11 cellular contexts compared by ENCODE assay signal in the genomic region with DNA sequence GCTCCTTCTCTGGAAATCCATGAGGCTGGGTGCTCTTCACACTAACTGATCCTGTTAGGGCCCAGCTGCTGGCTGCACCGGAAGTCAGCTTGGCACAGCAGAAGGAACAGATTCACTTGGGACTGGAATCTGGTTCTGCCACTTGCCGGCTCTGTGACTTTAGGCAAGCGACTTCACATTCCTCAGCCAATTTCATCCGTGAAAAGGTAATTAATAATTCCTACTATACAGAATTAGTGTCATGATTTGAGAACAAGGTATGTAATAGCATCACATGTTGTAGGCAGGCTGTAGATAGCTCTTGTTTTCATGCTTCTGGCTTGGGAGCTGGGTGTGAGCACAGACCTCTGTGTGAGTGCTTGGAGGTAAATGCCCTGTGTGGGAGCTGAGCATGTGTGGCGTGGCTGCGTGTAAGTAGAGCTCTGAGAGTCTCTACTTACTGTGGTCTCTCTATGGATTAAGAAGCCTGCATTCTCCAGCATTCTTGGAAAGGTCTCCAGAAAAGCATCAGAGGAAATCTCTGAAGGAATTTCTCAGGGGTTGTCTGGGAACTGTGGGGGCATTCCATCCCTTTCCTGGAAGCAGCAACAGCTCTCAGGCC. TPM values are rescaled to one million over a fixed set of nuclear protein-coding genes. Genes with fewer than 3 reads are reported as not detected.
A peak's percentile ranks its signal among the peaks of the same experiment; 100 is the strongest.
DNase-seq lines count a peak whose midpoint lies in the region; ATAC-seq and TF ChIP-seq lines count a peak whose summit lies in the region.
"Had no signal": no experiment of that assay in that cellular context is flagged by ENCODE, and none has a peak within 500 bp of the region (broad histone marks: within the 10 kb centered on the region; RNA-seq: fewer than 3 reads in every experiment).

No MANE protein-coding gene starts in this region.

- H4K91ac ChIP-seq in mesenchymal stem cell (ENCODE audit: low read length): no peak overlapping the region

- H3K4me2 ChIP-seq in mesenchymal stem cell (ENCODE audit: low read length, poor library complexity, severe bottlenecking): no peak overlapping the region

- no peak overlapping the region for H2BK15ac ChIP-seq in mesenchymal stem cell (ENCODE audit: low read depth, poor library complexity, severe bottlenecking)

- DNase-seq in AG08396 (ENCODE audit: low spot score) (peak; percentile 40), LNCaP clone FGC (ENCODE audit: low read depth) (peak; percentile 55), MCF 10A (ENCODE audit: unreplicated experiment) (no peak), mesenchymal stem cell (no peak), foreskin melanocyte (no peak), heart left ventricle (no peak)
- DNase-seq in stimulated activated CD4-positive, alpha-beta T cell treated with anti-CD3 and anti-CD28 coated beads, Interleukin-1b, Interleukin-23, amount 100 ng/mL, for 48 hours: no peak
- DNase-seq: Karpas-422; stimulated activated naive CD4-positive, alpha-beta T cell treated with Interleukin-2 at 50 U/mL for 16 hours had no signal

- H3K36me3 Mint-ChIP-seq in MCF 10A (ENCODE audit: insufficient read depth, unreplicated experiment): no peaks in the 10 kb centered on the region

- no peaks in the 10 kb centered on the region for H3K79me1 ChIP-seq in mesenchymal stem cell (replicated peaks; ENCODE audit: low read length, poor library complexity, severe bottlenecking)

- intact Hi-C loops in MCF 10A (cut with micrococcal nuclease): no loop called here
- intact Hi-C loops in heart left ventricle (cut with DNase I): no loop called here

- no peaks in the 10 kb centered on the region for H3K36me3 ChIP-seq in mesenchymal stem cell (ENCODE audit: control insufficient read depth in 1 of 2, insufficient read depth in 2 of 2, low read depth in 1 of 2, low read length in 2 of 2)
- no peaks in the 10 kb centered on the region for H3K36me3 ChIP-seq in heart left ventricle

- no peak overlapping the region for H2AFZ ChIP-seq in mesenchymal stem cell (ENCODE audit: low read depth, low read length)

- no peak overlapping the region for H3K14ac ChIP-seq in mesenchymal stem cell (ENCODE audit: low read length in 2 of 2)

- H3K4me1 ChIP-seq in mesenchymal stem cell (ENCODE audit: control insufficient read depth, insufficient read depth, low read depth, low read length) (peaks cover 7% of the 10 kb centered on the region), heart left ventricle (peaks cover 0 to 7% (median 0%) of the 10 kb centered on the region in 12 donors)

- H3K4me3 Mint-ChIP-seq in MCF 10A (ENCODE audit: unreplicated experiment): peak overlapping the region; percentile 41
- H3K4me3 Mint-ChIP-seq: B cell had no signal

- 69% methylated on average over 4 of the region's 6 CpGs for WGBS in mesenchymal stem cell
- WGBS in heart left ventricle, 4 donors: 38 to 54% (median 47%) methylated on average over 4 to 6 of the region's 6 CpGs

- peak overlapping the region; percentile 22 for H3K9ac ChIP-seq in mesenchymal stem cell (ENCODE audit: low read length)

- H2BK12ac ChIP-seq in mesenchymal stem cell (ENCODE audit: low read length in 2 of 2): peak overlapping the region in 1 of 2 experiments; percentile 2

- H3K27me3 Mint-ChIP-seq in MCF 10A (ENCODE audit: insufficient read depth, unreplicated experiment): no peaks in the 10 kb centered on the region

- peak overlapping the region; percentile 82 for H3K27ac Mint-ChIP-seq in MCF 10A (ENCODE audit: low read depth, unreplicated experiment)
- H3K27ac Mint-ChIP-seq: B cell had no signal

- POLR2A ChIA-PET in MCF 10A (lab: Yijun Ruan, JAX): interaction anchor here (0.5 to 2.3 kb wide), 11 partner anchors 13 to 1137 kb away, joined by 3 to 17 read pairs (median 4); a partner anchor contains a TSS

- TSS peak; percentile 65 for BruUV-seq in MCF 10A (replicated peaks; lab: Mats Ljungman, UMichigan)

- ATAC-seq in GM18868 (IDR thresholded peaks at IDR 0.05; ENCODE audit: unreplicated experiment) (no peak), heart left ventricle (no peak)

- H4K8ac ChIP-seq in mesenchymal stem cell (ENCODE audit: low read length): peak overlapping the region; percentile 83

- no peak overlapping the region for H2BK120ac ChIP-seq in mesenchymal stem cell (ENCODE audit: low read depth, low read length)

- peak overlapping the region; percentile 31 for H3K27ac ChIP-seq in mesenchymal stem cell (ENCODE audit: low read length, poor library complexity, severe bottlenecking)
- H3K27ac ChIP-seq in heart left ventricle: peak overlapping the region in 1 of 12 donors; percentile 20

- H3K9me3 ChIP-seq in mesenchymal stem cell (ENCODE audit: control insufficient read depth, low read length) (no peaks in the 10 kb centered on the region), heart left ventricle (peaks cover 0 to 1% (median 0%) of the 10 kb centered on the region in 12 donors)

- H2AK5ac ChIP-seq in mesenchymal stem cell (ENCODE audit: low read length, severe bottlenecking): no peak overlapping the region

- CTCF ChIA-PET in MCF 10A (lab: Yijun Ruan, JAX): interaction anchor here (0.6 to 5.6 kb wide), 11 partner anchors 9 to 368 kb away, joined by 3 to 44 read pairs (median 4); a partner anchor contains a TSS

- peak overlapping the region in 1 of 2 experiments; percentile 38 for H3K4ac ChIP-seq in mesenchymal stem cell (ENCODE audit: low read depth in 1 of 2, low read length in 2 of 2)

- no peak overlapping the region for H2BK5ac ChIP-seq in mesenchymal stem cell (ENCODE audit: low read depth, low read length, poor library complexity, severe bottlenecking)

- no peak for TF ChIP-seq POLR2A in heart left ventricle (IDR thresholded peaks at IDR 0.05)

- H3K9me3 Mint-ChIP-seq in MCF 10A (ENCODE audit: unreplicated experiment): peaks cover 7% of the 10 kb centered on the region

- peaks cover 32% of the 10 kb centered on the region for H3K4me1 Mint-ChIP-seq in MCF 10A (ENCODE audit: insufficient read depth, unreplicated experiment)
- H3K4me1 Mint-ChIP-seq: B cell had no signal

- H3K4me3 ChIP-seq in LNCaP clone FGC (ENCODE audit: low read depth, low read length) (0 out of 2 replicates have a peak overlapping the region, but pooled peaks have one; percentile 5), mesenchymal stem cell (ENCODE audit: insufficient read depth in 1 of 2, low read depth in 1 of 2, low read length in 2 of 2) (no peak overlapping the region), heart left ventricle (no peak overlapping the region)

- H3K18ac ChIP-seq in mesenchymal stem cell (ENCODE audit: low read depth in 1 of 2, low read length in 2 of 2): peak overlapping the region in 1 of 2 experiments; percentile 71

- no peak for TF ChIP-seq CTCF in LNCaP clone FGC (IDR thresholded peaks at IDR 0.05; ENCODE audit: control insufficient read depth, extremely low read depth, insufficient read depth)
- TF ChIP-seq CTCF in MCF 10A (IDR thresholded peaks at IDR 0.05; ENCODE audit: unreplicated experiment): no peak
- TF ChIP-seq CTCF in heart left ventricle (IDR thresholded peaks at IDR 0.05): no peak

- H3K23ac ChIP-seq in mesenchymal stem cell (ENCODE audit: low read length in 2 of 2): no peak overlapping the region

- H3K27me3 ChIP-seq in mesenchymal stem cell (ENCODE audit: control insufficient read depth in 1 of 2, insufficient read depth in 1 of 2, low read length in 2 of 2): peaks cover 0 to 2% of the 10 kb centered on the region in 2 experiments
- peaks cover 0 to 6% (median 0%) of the 10 kb centered on the region in 9 donors for H3K27me3 ChIP-seq in heart left ventricle

RNA-seq across cellular contexts. Expression of a gene that starts 47.5 kb away (rescaled TPM):
- total RNA-seq in MCF 10A (2022) (0.88 and 1.5 TPM in 2 replicates), heart left ventricle (10 to 100 TPM in 3 of 9 donors, 1 to 10 TPM in 6; 4.2 to 11.5 (median 8.3) TPM)
- polyA plus RNA-seq in mesenchymal stem cell (2013, experiment 1 of 2): 0.90 TPM
- 0.93 TPM for polyA plus RNA-seq in mesenchymal stem cell (2013, experiment 2 of 2)
- 1 to 10 TPM; 1.8 to 6.9 TPM for polyA plus RNA-seq in heart left ventricle

RNA-seq across cellular contexts. Expression of a gene that starts 55.7 kb away (rescaled TPM):
- total RNA-seq in MCF 10A (2022) (253 and 294 TPM in 2 replicates), heart left ventricle (100 to 1,000 TPM; 147 to 432 (median 217) TPM)
- 509 TPM for polyA plus RNA-seq in mesenchymal stem cell (2013, experiment 1 of 2)
- 495 TPM for polyA plus RNA-seq in mesenchymal stem cell (2013, experiment 2 of 2)
- 100 to 1,000 TPM; 170 to 443 TPM for polyA plus RNA-seq in heart left ventricle

Comparison
In these comparisons a context has a peak if more than half of its experiments do, and no peak if none do; other contexts are left out.
1. DNase-seq: peak in AG08396 (single experiment) and LNCaP clone FGC (single experiment); none in MCF 10A (single experiment), mesenchymal stem cell (single experiment), foreskin melanocyte (single experiment), stimulated activated CD4-positive, alpha-beta T cell treated with anti-CD3 and anti-CD28 coated beads, Interleukin-1b, Interleukin-23, amount 100 ng/mL, for 48 hours (single experiment) and heart left ventricle (0 of 5).